14 cellular contexts compared by ENCODE assay signal in the genomic region with DNA sequence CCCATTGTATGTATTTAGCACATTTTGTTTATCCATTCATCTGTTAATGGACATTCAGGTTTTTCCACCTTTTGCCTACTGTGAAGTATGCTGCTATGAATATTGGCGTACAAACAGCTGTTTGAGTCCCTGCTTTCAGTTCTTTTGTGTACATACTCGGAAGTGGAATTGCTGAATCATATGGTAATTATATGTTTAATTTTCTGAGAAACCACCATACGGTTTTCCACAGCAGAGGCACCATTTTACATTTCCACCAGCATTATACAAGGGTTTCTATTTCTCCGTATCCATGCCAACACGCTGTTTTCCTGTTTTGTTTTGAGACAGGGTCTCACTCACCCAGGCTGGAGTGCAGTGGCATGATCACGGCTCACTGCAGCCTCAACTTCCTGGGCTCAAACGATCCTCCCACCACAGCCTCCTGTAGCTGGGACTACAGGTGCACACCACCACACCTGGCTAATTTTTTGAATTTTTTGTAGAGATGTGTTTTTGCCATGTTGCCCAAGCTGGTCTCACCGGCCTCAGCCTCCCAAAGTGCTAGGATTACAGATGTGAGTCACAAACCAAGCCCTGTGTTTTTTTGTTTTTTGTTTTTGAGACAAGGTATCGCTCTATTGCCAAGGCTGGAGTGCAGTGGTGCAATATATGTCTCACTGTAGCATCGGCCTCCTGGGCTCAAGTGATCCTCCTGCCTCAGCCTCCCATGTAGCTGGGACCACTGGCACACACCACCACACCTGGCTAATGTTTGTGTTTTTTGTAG. TPM values are rescaled to one million over a fixed set of nuclear protein-coding genes. Genes with fewer than 3 reads are reported as not detected.
A peak's percentile ranks its signal among the peaks of the same experiment; 100 is the strongest.
DNase-seq lines count a peak whose midpoint lies in the region; ATAC-seq lines count a peak whose summit lies in the region.
"Had no signal": no experiment of that assay in that cellular context is flagged by ENCODE, and none has a peak within 500 bp of the region (broad histone marks: within the 10 kb centered on the region; RNA-seq: fewer than 3 reads in every experiment).

No MANE protein-coding gene starts in this region.

- no peaks in the 10 kb centered on the region for H3K9me3 Mint-ChIP-seq in activated CD4-positive, alpha-beta T cell treated with anti-CD3 and anti-CD28 coated beads for 36 hours (ENCODE audit: low read depth)
- H3K9me3 Mint-ChIP-seq in T-helper 2 cell treated with Interferon-gamma antibody and Interleukin-4, amounts not matched to agents 5 μg/mL and 100 μg/mL, for 36 hours = no peaks in the 10 kb centered on the region

- peak; percentile 89 for ATAC-seq in activated CD4-positive, alpha-beta T cell treated with anti-CD3 and anti-CD28 coated beads for 36 hours
- ATAC-seq in left colon (peak; percentile 43), HG03571 (IDR thresholded peaks at IDR 0.05; ENCODE audit: unreplicated experiment) (no peak), HG02981 (IDR thresholded peaks at IDR 0.05; ENCODE audit: unreplicated experiment) (no peak)
- ATAC-seq: gastrocnemius medialis had no signal

- H3K4me3 Mint-ChIP-seq in activated CD4-positive, alpha-beta T cell treated with anti-CD3 and anti-CD28 coated beads for 36 hours = no peak overlapping the region
- H3K4me3 Mint-ChIP-seq in T-helper 2 cell treated with Interferon-gamma antibody and Interleukin-4, amounts not matched to agents 5 μg/mL and 100 μg/mL, for 36 hours = no peak overlapping the region

- DNase-seq in activated CD4-positive, alpha-beta T cell treated with anti-CD3 and anti-CD28 coated beads for 36 hours = peak; percentile 46
- no peak for DNase-seq in activated CD4-positive, alpha-beta T cell treated with anti-CD3 and anti-CD28 coated beads, Interleukin-2, amount 50 U/mL, for 4 hours
- DNase-seq in M059J (ENCODE audit: low read depth) = peak; percentile 20
- no peak for DNase-seq in T-helper 2 cell treated with Interferon-gamma antibody and Interleukin-4, amounts not matched to agents 5 μg/mL and 100 μg/mL, for 36 hours (ENCODE audit: low spot score)
- no peak for DNase-seq in left colon
- no peak for DNase-seq in NCI-H1436 (lab: John Stamatoyannopoulos, UW)
- DNase-seq: activated CD8-positive, alpha-beta memory T cell treated with anti-CD3 and anti-CD28 coated beads, Interleukin-2, amount 50 U/mL, for 4 hours; gastrocnemius medialis; NCI-H2171 treated with DMSO at 0.1 percent for 48 hours; RPMI8226 had no signal

- peak overlapping the region; percentile 60 for H3K27ac Mint-ChIP-seq in activated CD4-positive, alpha-beta T cell treated with anti-CD3 and anti-CD28 coated beads for 36 hours
- H3K27ac Mint-ChIP-seq in T-helper 2 cell treated with Interferon-gamma antibody and Interleukin-4, amounts not matched to agents 5 μg/mL and 100 μg/mL, for 36 hours = peak overlapping the region; percentile 8

- CTCF ChIA-PET in activated CD4-positive, alpha-beta T cell treated with anti-CD3 and anti-CD28 coated beads for 36 hours (lab: Charles Lee) = interaction anchor here (0.6 to 0.8 kb wide), 2 partner anchors 114 to 1528 kb away, joined by 3 read pairs; no protein-coding TSS in a partner anchor

- intact Hi-C loops in activated CD4-positive, alpha-beta T cell treated with anti-CD3 and anti-CD28 coated beads for 36 hours (cut with DNase I, micrococcal nuclease) = loop anchor here in 1 of 2 experiments (2.0 kb wide), 1 partner anchor 14 kb away; no protein-coding TSS in a partner anchor
- intact Hi-C loops in left colon (cut with DNase I, micrococcal nuclease) = no loop called here

- H3K27me3 Mint-ChIP-seq in activated CD4-positive, alpha-beta T cell treated with anti-CD3 and anti-CD28 coated beads for 36 hours = peaks cover 11% of the 10 kb centered on the region
- peaks cover 34% of the 10 kb centered on the region for H3K27me3 Mint-ChIP-seq in T-helper 2 cell treated with Interferon-gamma antibody and Interleukin-4, amounts not matched to agents 5 μg/mL and 100 μg/mL, for 36 hours (ENCODE audit: low read depth)

- POLR2A ChIA-PET in activated CD4-positive, alpha-beta T cell treated with anti-CD3 and anti-CD28 coated beads for 36 hours (lab: Charles Lee) = no interaction called here

- H3K4me1 Mint-ChIP-seq in activated CD4-positive, alpha-beta T cell treated with anti-CD3 and anti-CD28 coated beads for 36 hours = peaks cover 10% of the 10 kb centered on the region
- peaks cover 2% of the 10 kb centered on the region for H3K4me1 Mint-ChIP-seq in T-helper 2 cell treated with Interferon-gamma antibody and Interleukin-4, amounts not matched to agents 5 μg/mL and 100 μg/mL, for 36 hours (ENCODE audit: low read depth)

- H3K36me3 Mint-ChIP-seq in activated CD4-positive, alpha-beta T cell treated with anti-CD3 and anti-CD28 coated beads for 36 hours (ENCODE audit: low read depth) = no peaks in the 10 kb centered on the region
- H3K36me3 Mint-ChIP-seq in T-helper 2 cell treated with Interferon-gamma antibody and Interleukin-4, amounts not matched to agents 5 μg/mL and 100 μg/mL, for 36 hours (ENCODE audit: low read depth) = no peaks in the 10 kb centered on the region

RNA-seq across cellular contexts. Expression of gene FBXW4, which starts 22.1 kb away (rescaled TPM):
- 10 to 100 TPM; 34.7 to 36.3 TPM for total RNA-seq in activated CD4-positive, alpha-beta T cell treated with anti-CD3 and anti-CD28 coated beads for 36 hours
- total RNA-seq in M059J (2014; rRNA removed; shearing (Covaris generic)) = 8.7 and 8.9 TPM in 2 replicates
- 10 to 100 TPM; 57.3 to 57.5 TPM for total RNA-seq in left colon

RNA-seq across cellular contexts. Expression of gene FGF8, which starts 58.8 kb away (rescaled TPM):
- total RNA-seq in activated CD4-positive, alpha-beta T cell treated with anti-CD3 and anti-CD28 coated beads for 36 hours = under 1 TPM in 1 of 2 experiments, not detected in 1; 0.32 TPM
- total RNA-seq in M059J (2014; rRNA removed; shearing (Covaris generic)) = not detected in 2 replicates
- total RNA-seq in left colon = not detected
- total RNA-seq: gastrocnemius medialis, mucosa of gallbladder, urinary bladder had no signal

Comparison
In these comparisons a context has a peak if more than half of its experiments do, and no peak if none do; other contexts are left out.
1. DNase-seq: peak in activated CD4-positive, alpha-beta T cell treated with anti-CD3 and anti-CD28 coated beads for 36 hours (single experiment) and M059J (single experiment); none in activated CD4-positive, alpha-beta T cell treated with anti-CD3 and anti-CD28 coated beads, Interleukin-2, amount 50 U/mL, for 4 hours (0 of 2), T-helper 2 cell treated with Interferon-gamma antibody and Interleukin-4, amounts not matched to agents 5 μg/mL and 100 μg/mL, for 36 hours (single experiment), left colon (0 of 2) and NCI-H1436 (single experiment).
2. ATAC-seq: peak in activated CD4-positive, alpha-beta T cell treated with anti-CD3 and anti-CD28 coated beads for 36 hours (single experiment) and left colon (single experiment); none in HG03571 (single experiment) and HG02981 (single experiment).